ENCODE assay signal across 14 cellular contexts in the genomic region with DNA sequence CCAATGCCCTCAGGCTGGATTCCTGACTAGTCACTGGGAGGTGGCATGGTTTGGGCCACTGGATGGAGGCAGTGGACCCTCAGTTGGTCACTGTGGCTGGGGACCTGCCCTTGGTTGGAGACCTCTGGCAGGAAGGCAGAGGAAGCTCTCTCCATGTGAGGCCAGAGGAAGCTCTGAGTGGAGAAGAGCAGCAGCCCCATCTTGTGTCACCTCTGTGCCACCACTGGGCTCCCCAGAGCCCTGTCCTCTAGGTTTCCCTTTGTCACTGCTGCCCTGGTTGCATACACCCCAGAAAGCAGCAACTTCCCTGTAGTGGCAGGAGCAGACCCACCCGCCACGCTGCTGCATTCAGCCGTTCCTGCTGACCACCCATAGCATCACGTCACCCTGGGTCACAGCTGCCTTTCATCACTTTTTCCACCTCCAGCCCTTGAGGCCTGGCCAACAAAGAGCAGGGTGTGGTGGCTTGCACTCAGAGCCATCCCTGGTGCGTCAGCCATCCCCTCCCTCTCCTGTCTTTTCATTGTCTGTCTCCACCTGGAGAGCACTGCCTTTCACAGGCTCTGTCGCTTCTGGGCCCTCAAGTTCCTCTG. TPM values are rescaled to one million over a fixed set of nuclear protein-coding genes. Genes with fewer than 3 reads are reported as not detected.
DNase-seq lines count a peak whose midpoint lies in the region; ATAC-seq and TF ChIP-seq lines count a peak whose summit lies in the region.
"Had no signal": no experiment of that assay in that cellular context is flagged by ENCODE, and none has a peak within 500 bp of the region (broad histone marks: within the 10 kb centered on the region; RNA-seq: fewer than 3 reads in every experiment).

No MANE protein-coding gene starts in this region.

- TF ChIP-seq EP300 in gastroesophageal sphincter (IDR thresholded peaks at IDR 0.05), result no peak

- H3K36me3 ChIP-seq in gastroesophageal sphincter (peaks cover 0 to 47% of the 10 kb centered on the region in 2 donors), SJCRH30 (no peaks in the 10 kb centered on the region)

- H3K9me3 Mint-ChIP-seq in activated CD8-positive, alpha-beta T cell treated with anti-CD3 and anti-CD28 coated beads, Interleukin-2, amount 10 ng/mL, durations not matched to agents 7 days and 5 days (ENCODE audit: insufficient read depth), result no peaks in the 10 kb centered on the region
- H3K9me3 Mint-ChIP-seq in activated CD8-positive, alpha-beta T cell treated with anti-CD3 and anti-CD28 coated beads for 36 hours, result no peaks in the 10 kb centered on the region
- H3K9me3 Mint-ChIP-seq: activated CD4-positive, alpha-beta T cell treated with anti-CD3 and anti-CD28 coated beads, Interleukin-2, amount 10 ng/mL, durations not matched to agents 7 days and 5 days; T-helper 1 cell treated with Interleukin-12 subunit alpha and Interleukin-12 subunit beta and Interleukin-4 antibody, amounts not matched to agents 30 μg/mL and 1 μg/mL, for 36 hours had no signal

- peaks cover 0 to 94% (median 24%) of the 10 kb centered on the region in 3 donors for H3K4me1 ChIP-seq in gastroesophageal sphincter
- no peaks in the 10 kb centered on the region for H3K4me1 ChIP-seq in SJCRH30

- peaks cover 4% of the 10 kb centered on the region for H3K36me3 Mint-ChIP-seq in activated CD8-positive, alpha-beta T cell treated with anti-CD3 and anti-CD28 coated beads, Interleukin-2, amount 10 ng/mL, durations not matched to agents 7 days and 5 days (ENCODE audit: low read depth)
- H3K36me3 Mint-ChIP-seq in activated CD8-positive, alpha-beta T cell treated with anti-CD3 and anti-CD28 coated beads for 36 hours (ENCODE audit: low read depth), result peaks cover 2% of the 10 kb centered on the region

- no peak overlapping the region for H3K4me3 ChIP-seq in gastroesophageal sphincter
- H3K4me3 ChIP-seq in SJCRH30, result no peak overlapping the region

- H3K27me3 ChIP-seq in gastroesophageal sphincter (no peaks in the 10 kb centered on the region), SJCRH30 (no peaks in the 10 kb centered on the region)

- no peak for TF ChIP-seq POLR2A in gastroesophageal sphincter (IDR thresholded peaks at IDR 0.05)

- WGBS in gastroesophageal sphincter (ENCODE audit: low coverage in 1 of 2), 2 donors, result 38 to 61% methylated on average over 2 to 6 of the region's 6 CpGs

- no peak overlapping the region for H3K27ac Mint-ChIP-seq in activated CD8-positive, alpha-beta T cell treated with anti-CD3 and anti-CD28 coated beads, Interleukin-2, amount 10 ng/mL, durations not matched to agents 7 days and 5 days
- no peak overlapping the region for H3K27ac Mint-ChIP-seq in activated CD8-positive, alpha-beta T cell treated with anti-CD3 and anti-CD28 coated beads for 36 hours
- H3K27ac Mint-ChIP-seq: activated CD4-positive, alpha-beta T cell treated with anti-CD3 and anti-CD28 coated beads, Interleukin-2, amount 10 ng/mL, durations not matched to agents 7 days and 5 days; T-helper 1 cell treated with Interleukin-12 subunit alpha and Interleukin-12 subunit beta and Interleukin-4 antibody, amounts not matched to agents 30 μg/mL and 1 μg/mL, for 36 hours had no signal

- H3K9me3 ChIP-seq in gastroesophageal sphincter, result no peaks in the 10 kb centered on the region
- H3K9me3 ChIP-seq in SJCRH30 (replicated peaks), result no peaks in the 10 kb centered on the region

- peaks cover 24% of the 10 kb centered on the region for H3K4me1 Mint-ChIP-seq in activated CD8-positive, alpha-beta T cell treated with anti-CD3 and anti-CD28 coated beads, Interleukin-2, amount 10 ng/mL, durations not matched to agents 7 days and 5 days (ENCODE audit: low read depth)
- H3K4me1 Mint-ChIP-seq in activated CD8-positive, alpha-beta T cell treated with anti-CD3 and anti-CD28 coated beads for 36 hours (ENCODE audit: low read depth), result peaks cover 30% of the 10 kb centered on the region

- CTCF ChIA-PET in activated CD8-positive, alpha-beta T cell treated with anti-CD3 and anti-CD28 coated beads, Interleukin-2, amount 10 ng/mL, durations not matched to agents 7 days and 5 days (lab: Charles Lee), result interaction anchor here (1.0 to 3.3 kb wide), 7 partner anchors 9 to 121 kb away, joined by 3 to 21 read pairs (median 5); no protein-coding TSS in a partner anchor
- CTCF ChIA-PET in activated CD8-positive, alpha-beta T cell treated with anti-CD3 and anti-CD28 coated beads for 36 hours (lab: Charles Lee), result interaction anchor here (0.7 to 2.1 kb wide), 8 partner anchors 9 to 145 kb away, joined by 3 to 18 read pairs (median 4); no protein-coding TSS in a partner anchor
- CTCF ChIA-PET in RWPE1 (lab: Yijun Ruan, JAX), result interaction anchor here (0.6 to 0.8 kb wide), 3 partner anchors 36 to 103 kb away, joined by 3 to 4 read pairs (median 4); a partner anchor contains a TSS

- H3K27ac ChIP-seq in RWPE1, result 0 out of 2 replicates have a peak overlapping the region, but pooled peaks have one; percentile 6
- peak overlapping the region in 3 of 4 donors; percentile 19 to 72 (median 42) for H3K27ac ChIP-seq in gastroesophageal sphincter
- H3K27ac ChIP-seq in SJCRH30, result no peak overlapping the region

- peak; percentile 37 for DNase-seq in activated CD8-positive, alpha-beta T cell treated with anti-CD3 and anti-CD28 coated beads, Interleukin-2, amount 10 ng/mL, durations not matched to agents 7 days and 5 days
- no peak for DNase-seq in activated CD8-positive, alpha-beta T cell treated with anti-CD3 and anti-CD28 coated beads for 36 hours
- DNase-seq in RWPE1 (ENCODE audit: low spot score), result no peak
- no peak for DNase-seq in SJCRH30
- DNase-seq in iPS-NIHi11 (ENCODE audit: low spot score), result no peak
- DNase-seq: activated CD4-positive, alpha-beta T cell treated with anti-CD3 and anti-CD28 coated beads, Interleukin-2, amount 10 ng/mL, durations not matched to agents 7 days and 5 days; effector memory CD4-positive, alpha-beta T cell; midbrain; NCI-H510A; stimulated activated CD4-positive, alpha-beta T cell treated with anti-CD3 and anti-CD28 coated beads, Interleukin-15, amount 100 ng/mL, for 24 hours had no signal

- H3K4me3 Mint-ChIP-seq in activated CD8-positive, alpha-beta T cell treated with anti-CD3 and anti-CD28 coated beads, Interleukin-2, amount 10 ng/mL, durations not matched to agents 7 days and 5 days, result no peak overlapping the region
- H3K4me3 Mint-ChIP-seq in activated CD8-positive, alpha-beta T cell treated with anti-CD3 and anti-CD28 coated beads for 36 hours, result no peak overlapping the region
- H3K4me3 Mint-ChIP-seq: activated CD4-positive, alpha-beta T cell treated with anti-CD3 and anti-CD28 coated beads, Interleukin-2, amount 10 ng/mL, durations not matched to agents 7 days and 5 days; T-helper 1 cell treated with Interleukin-12 subunit alpha and Interleukin-12 subunit beta and Interleukin-4 antibody, amounts not matched to agents 30 μg/mL and 1 μg/mL, for 36 hours had no signal

- ATAC-seq in activated CD8-positive, alpha-beta T cell treated with anti-CD3 and anti-CD28 coated beads, Interleukin-2, amount 10 ng/mL, durations not matched to agents 7 days and 5 days, result peak; percentile 45
- ATAC-seq in activated CD8-positive, alpha-beta T cell treated with anti-CD3 and anti-CD28 coated beads for 36 hours, result no peak
- ATAC-seq in gastroesophageal sphincter, result peak; percentile 51
- ATAC-seq in HG03280 (IDR thresholded peaks at IDR 0.05; ENCODE audit: unreplicated experiment), result no peak

- POLR2A ChIA-PET in activated CD8-positive, alpha-beta T cell treated with anti-CD3 and anti-CD28 coated beads, Interleukin-2, amount 10 ng/mL, durations not matched to agents 7 days and 5 days (lab: Charles Lee), result interaction anchor here (0.6 to 1.4 kb wide), 4 partner anchors 12 to 35 kb away, joined by 3 to 4 read pairs (median 3); a partner anchor contains a TSS
- POLR2A ChIA-PET in activated CD8-positive, alpha-beta T cell treated with anti-CD3 and anti-CD28 coated beads for 36 hours (lab: Charles Lee), result interaction anchor here (1.0 to 1.4 kb wide), 3 partner anchors 15 to 26 kb away, joined by 3 to 4 read pairs (median 3); no protein-coding TSS in a partner anchor
- POLR2A ChIA-PET in RWPE1 (lab: Yijun Ruan, JAX; ENCODE audit: low non-redundant PET), result no interaction called here

- TF ChIP-seq CTCF in activated CD8-positive, alpha-beta T cell treated with anti-CD3 and anti-CD28 coated beads for 36 hours (IDR thresholded peaks at IDR 0.05), result no peak
- TF ChIP-seq CTCF in GM12872 (IDR thresholded peaks at IDR 0.05; ENCODE audit: insufficient read depth, low read depth, low read length) (0 out of 3 replicates have a peak, but pooled peaks have one; percentile 13), RWPE1 (conservative IDR thresholded peaks at IDR 0.05; ENCODE audit: low read depth) (no peak), gastroesophageal sphincter (IDR thresholded peaks at IDR 0.05) (no peak)

- intact Hi-C loops in activated CD8-positive, alpha-beta T cell treated with anti-CD3 and anti-CD28 coated beads for 36 hours (cut with micrococcal nuclease), result no loop called here

- no peaks in the 10 kb centered on the region for H3K27me3 Mint-ChIP-seq in activated CD8-positive, alpha-beta T cell treated with anti-CD3 and anti-CD28 coated beads, Interleukin-2, amount 10 ng/mL, durations not matched to agents 7 days and 5 days (ENCODE audit: low read depth)
- no peaks in the 10 kb centered on the region for H3K27me3 Mint-ChIP-seq in activated CD8-positive, alpha-beta T cell treated with anti-CD3 and anti-CD28 coated beads for 36 hours
- H3K27me3 Mint-ChIP-seq: activated CD4-positive, alpha-beta T cell treated with anti-CD3 and anti-CD28 coated beads, Interleukin-2, amount 10 ng/mL, durations not matched to agents 7 days and 5 days had no signal

RNA-seq across cellular contexts. Expression of a gene that starts 11.9 kb away (rescaled TPM):
- 1 to 10 TPM; 5.5 TPM for total RNA-seq in activated CD8-positive, alpha-beta T cell treated with anti-CD3 and anti-CD28 coated beads, Interleukin-2, amount 10 ng/mL, durations not matched to agents 7 days and 5 days
- 1 to 10 TPM; 3.8 to 3.9 TPM for total RNA-seq in activated CD8-positive, alpha-beta T cell treated with anti-CD3 and anti-CD28 coated beads for 36 hours
- 1 to 10 TPM in 2 of 4 donors, not detected in 2; 1.2 to 5.0 TPM for total RNA-seq in gastroesophageal sphincter
- 0.99 and 1.7 TPM in 2 replicates for total RNA-seq in SJCRH30 (2014; rRNA removed; shearing (Covaris generic))

RNA-seq across cellular contexts. Expression of a gene that starts 16.9 kb away (rescaled TPM):
- total RNA-seq in activated CD8-positive, alpha-beta T cell treated with anti-CD3 and anti-CD28 coated beads, Interleukin-2, amount 10 ng/mL, durations not matched to agents 7 days and 5 days, result 100 to 1,000 TPM; 257 to 275 TPM
- total RNA-seq in activated CD8-positive, alpha-beta T cell treated with anti-CD3 and anti-CD28 coated beads for 36 hours, result 100 to 1,000 TPM; 205 to 206 TPM
- 10 to 100 TPM; 26.5 to 33.8 (median 32.6) TPM for total RNA-seq in gastroesophageal sphincter
- 7.4 and 7.6 TPM in 2 replicates for total RNA-seq in SJCRH30 (2014; rRNA removed; shearing (Covaris generic))

RNA-seq across cellular contexts. Expression of a gene that starts 24.2 kb away (rescaled TPM):
- total RNA-seq in activated CD8-positive, alpha-beta T cell treated with anti-CD3 and anti-CD28 coated beads, Interleukin-2, amount 10 ng/mL, durations not matched to agents 7 days and 5 days, result 10 to 100 TPM; 22.4 to 23.1 TPM
- 10 to 100 TPM; 10.6 to 14.3 TPM for total RNA-seq in activated CD8-positive, alpha-beta T cell treated with anti-CD3 and anti-CD28 coated beads for 36 hours
- total RNA-seq in gastroesophageal sphincter, result 10 to 100 TPM; 10.8 to 25.8 (median 15.9) TPM
- 2.3 and 4.5 TPM in 2 replicates for total RNA-seq in SJCRH30 (2014; rRNA removed; shearing (Covaris generic))

RNA-seq across cellular contexts. Expression of a gene that starts 26.7 kb away (rescaled TPM):
- 10 to 100 TPM; 20.0 to 22.8 TPM for total RNA-seq in activated CD8-positive, alpha-beta T cell treated with anti-CD3 and anti-CD28 coated beads, Interleukin-2, amount 10 ng/mL, durations not matched to agents 7 days and 5 days
- total RNA-seq in activated CD8-positive, alpha-beta T cell treated with anti-CD3 and anti-CD28 coated beads for 36 hours, result 1 to 10 TPM; 8.4 to 8.5 TPM
- total RNA-seq in gastroesophageal sphincter, result 10 to 100 TPM; 14.7 to 32.3 (median 23.4) TPM
- total RNA-seq in SJCRH30 (2014; rRNA removed; shearing (Covaris generic)), result 5.6 and 6.1 TPM in 2 replicates

RNA-seq across cellular contexts. Expression of a gene that starts 35.0 kb away (rescaled TPM):
- total RNA-seq in activated CD8-positive, alpha-beta T cell treated with anti-CD3 and anti-CD28 coated beads, Interleukin-2, amount 10 ng/mL, durations not matched to agents 7 days and 5 days, result 1 to 10 TPM; 1.2 to 1.4 TPM
- under 1 TPM in 1 of 2 experiments, not detected in 1; 0.83 TPM for total RNA-seq in activated CD8-positive, alpha-beta T cell treated with anti-CD3 and anti-CD28 coated beads for 36 hours
- total RNA-seq in gastroesophageal sphincter, result 1 to 10 TPM in 2 of 4 donors, not detected in 2; 1.2 to 2.4 TPM
- total RNA-seq in SJCRH30 (2014; rRNA removed; shearing (Covaris generic)), result not detected in 2 replicates

Comparison
In these comparisons a context has a peak if more than half of its experiments do, and no peak if none do; other contexts are left out.
1. ATAC-seq: peak in activated CD8-positive, alpha-beta T cell treated with anti-CD3 and anti-CD28 coated beads, Interleukin-2, amount 10 ng/mL, durations not matched to agents 7 days and 5 days (single experiment) and gastroesophageal sphincter (single experiment); none in activated CD8-positive, alpha-beta T cell treated with anti-CD3 and anti-CD28 coated beads for 36 hours (single experiment) and HG03280 (single experiment).
2. RNA of a gene that starts 16.9 kb away (total RNA-seq): 257 to 275 TPM in activated CD8-positive, alpha-beta T cell treated with anti-CD3 and anti-CD28 coated beads, Interleukin-2, amount 10 ng/mL, durations not matched to agents 7 days and 5 days and 205 to 206 TPM in activated CD8-positive, alpha-beta T cell treated with anti-CD3 and anti-CD28 coated beads for 36 hours; 26.5 to 33.8 TPM in gastroesophageal sphincter and 7.4 to 7.6 TPM in SJCRH30; every median in the first group is over 4 times any median in the second.